Comparison of ENCODE assay signal across 8 cellular contexts in genomic region chr3:40877651-40878463, GRCh38.
A peak's percentile ranks its signal among the peaks of the same experiment; 100 is the strongest.
DNase-seq lines count a peak whose midpoint lies in the region; ATAC-seq and TF ChIP-seq lines count a peak whose summit lies in the region.
"Had no signal": no experiment of that assay in that cellular context is flagged by ENCODE, and none has a peak within 500 bp of the region (broad histone marks: within the 10 kb centered on the region; RNA-seq: fewer than 3 reads in every experiment).

No MANE protein-coding gene starts in this region.

- no peaks in the 10 kb centered on the region for H3K9me2 ChIP-seq in OCI-LY7 (ENCODE audit: insufficient read depth, low read length)

- no peaks in the 10 kb centered on the region for H3K36me3 ChIP-seq in brain microvascular endothelial cell (replicated peaks)
- H3K36me3 ChIP-seq in vagina = no peaks in the 10 kb centered on the region
- no peaks in the 10 kb centered on the region for H3K36me3 ChIP-seq in OCI-LY7 (ENCODE audit: insufficient read depth, low read length)

- no peak for TF ChIP-seq POLR2A in vagina (IDR thresholded peaks at IDR 0.05)

- BruUV-seq in OCI-LY7 (replicated peaks; lab: Mats Ljungman, UMichigan) = no TSS peak

- in situ Hi-C loops in brain microvascular endothelial cell (cut with HindIII; ENCODE audit: low pct_ligation_motif_present, low sequenced_read_pairs) = no loop called here

- H3K4me2 ChIP-seq in OCI-LY7 (ENCODE audit: low read length) = no peak overlapping the region

- no peaks in the 10 kb centered on the region for H3K9me3 ChIP-seq in vagina
- no peaks in the 10 kb centered on the region for H3K9me3 ChIP-seq in OCI-LY7 (ENCODE audit: low read length)

- H3K27ac ChIP-seq in brain microvascular endothelial cell = no peak overlapping the region
- peak overlapping the region; percentile 49 for H3K27ac ChIP-seq in vagina
- H3K27ac ChIP-seq in OCI-LY7 (ENCODE audit: low read depth, low read length, poor library complexity, severe bottlenecking) = no peak overlapping the region

- H4K20me1 ChIP-seq in OCI-LY7 (ENCODE audit: insufficient read depth, low read length) = no peaks in the 10 kb centered on the region

- peak; percentile 76 for ATAC-seq in omental fat pad (ENCODE audit: low FRiP score)
- no peak for ATAC-seq in HG02571 (IDR thresholded peaks at IDR 0.05; ENCODE audit: unreplicated experiment)

- no peak overlapping the region for H3K4me3 ChIP-seq in brain microvascular endothelial cell (ENCODE audit: low read depth, low read length)
- H3K4me3 ChIP-seq in vagina = no peak overlapping the region
- no peak overlapping the region for H3K4me3 ChIP-seq in OCI-LY7 (ENCODE audit: low read depth, low read length, poor library complexity, severe bottlenecking)

- CTCF ChIA-PET in OCI-LY7 (lab: Charles Lee; ENCODE audit: unreplicated experiment) = no interaction called here

- H2AFZ ChIP-seq in OCI-LY7 (ENCODE audit: low read length) = no peak overlapping the region

- peak; percentile 43 for DNase-seq in brain microvascular endothelial cell
- peak; percentile 82 for DNase-seq in cardiac septum (ENCODE audit: low spot score)
- DNase-seq in omental fat pad (ENCODE audit: low spot score) = no peak
- DNase-seq in vagina (ENCODE audit: extremely low spot score in 2 of 2) = peak in 1 of 2 donors; percentile 93
- no peak for DNase-seq in OCI-LY7 (ENCODE audit: low spot score)
- no peak for DNase-seq in stimulated activated CD4-positive, alpha-beta T cell treated with anti-CD3 and anti-CD28 coated beads, Interleukin-4, amount 100 ng/mL, for 1 hour
- DNase-seq: NCI-H1105 had no signal

- POLR2A ChIA-PET in OCI-LY7 (lab: Charles Lee) = interaction anchor here (0.5 kb wide), 1 partner anchor 13 kb away, joined by 5 read pairs; no protein-coding TSS in a partner anchor

- intact Hi-C loops in cardiac septum (cut with DNase I) (loop anchor here (1.0 to 10.0 kb wide), 6 partner anchors 93 to 323 kb away; no protein-coding TSS in a partner anchor), vagina (cut with DNase I) (no loop called here), OCI-LY7 (cut with micrococcal nuclease; ENCODE audit: unreplicated experiment) (no loop called here)

- H3K4me1 ChIP-seq in vagina (peaks cover 28% of the 10 kb centered on the region), OCI-LY7 (ENCODE audit: insufficient read depth, low read length, poor library complexity, severe bottlenecking) (no peaks in the 10 kb centered on the region)

- TF ChIP-seq CTCF in brain microvascular endothelial cell (IDR thresholded peaks at IDR 0.05; ENCODE audit: low read depth, low read length, missing control alignments) (no peak), omental fat pad (IDR thresholded peaks at IDR 0.05) (no peak), vagina (IDR thresholded peaks at IDR 0.05) (no peak), OCI-LY7 (conservative IDR thresholded peaks at IDR 0.05; ENCODE audit: low read length) (no peak)

- no peaks in the 10 kb centered on the region for H3K79me2 ChIP-seq in OCI-LY7 (ENCODE audit: insufficient read depth, low read depth, low read length)

- H3K27me3 ChIP-seq in brain microvascular endothelial cell (replicated peaks) = no peaks in the 10 kb centered on the region
- no peaks in the 10 kb centered on the region for H3K27me3 ChIP-seq in vagina

Comparison
In these comparisons a context has a peak if more than half of its experiments do, and no peak if none do; other contexts are left out.
1. DNase-seq: peak in brain microvascular endothelial cell (single experiment) and cardiac septum (single experiment); none in omental fat pad (single experiment), OCI-LY7 (single experiment) and stimulated activated CD4-positive, alpha-beta T cell treated with anti-CD3 and anti-CD28 coated beads, Interleukin-4, amount 100 ng/mL, for 1 hour (single experiment).